Comparison of ENCODE assay signal across 9 cellular contexts in genomic region chr18:907880-908512, GRCh38. TPM values are rescaled to one million over a fixed set of nuclear protein-coding genes. Genes with fewer than 3 reads are reported as not detected.
A peak's percentile ranks its signal among the peaks of the same experiment; 100 is the strongest.
DNase-seq lines count a peak whose midpoint lies in the region; ATAC-seq and TF ChIP-seq lines count a peak whose summit lies in the region.
"Had no signal": no experiment of that assay in that cellular context is flagged by ENCODE, and none has a peak within 500 bp of the region (broad histone marks: within the 10 kb centered on the region; RNA-seq: fewer than 3 reads in every experiment).

No MANE protein-coding gene starts in this region.

- H3K36me3 ChIP-seq in effector memory CD4-positive, alpha-beta T cell (ENCODE audit: control insufficient read depth, insufficient read depth, low read length): no peaks in the 10 kb centered on the region

- H3K4me3 ChIP-seq in effector memory CD4-positive, alpha-beta T cell (ENCODE audit: insufficient read depth, low read depth, low read length, poor library complexity, severe bottlenecking): peak overlapping the region; percentile 45

- H3K4me1 ChIP-seq in effector memory CD4-positive, alpha-beta T cell (ENCODE audit: control insufficient read depth, insufficient read depth, low read length, poor library complexity, severe bottlenecking): peaks cover 11% of the 10 kb centered on the region

- no peak for ATAC-seq in GM18873 (IDR thresholded peaks at IDR 0.05; ENCODE audit: low FRiP score, unreplicated experiment)
- no peak for ATAC-seq in sciatic nerve
- ATAC-seq in HG02642 (IDR thresholded peaks at IDR 0.05; ENCODE audit: poor library complexity, unreplicated experiment): no peak
- no peak for ATAC-seq in HG03442 (IDR thresholded peaks at IDR 0.05; ENCODE audit: unreplicated experiment)

- peaks cover 54% of the 10 kb centered on the region for H3K27me3 ChIP-seq in effector memory CD4-positive, alpha-beta T cell (replicated peaks; ENCODE audit: control insufficient read depth, insufficient read depth, low read length, poor library complexity, severe bottlenecking)

- H3K9me3 Mint-ChIP-seq in neural crest cell: no peaks in the 10 kb centered on the region

- peaks cover 23% of the 10 kb centered on the region for H3K4me1 Mint-ChIP-seq in neural crest cell

- peaks cover 97% of the 10 kb centered on the region for H3K27me3 Mint-ChIP-seq in neural crest cell (ENCODE audit: low read depth)

- H3K27ac ChIP-seq in effector memory CD4-positive, alpha-beta T cell (ENCODE audit: insufficient read depth, low read length, poor library complexity, severe bottlenecking): no peak overlapping the region

- no peak for TF ChIP-seq CTCF in neural crest cell (conservative IDR thresholded peaks at IDR 0.05)

- H3K9me3 ChIP-seq in effector memory CD4-positive, alpha-beta T cell (ENCODE audit: control insufficient read depth, low read length): no peaks in the 10 kb centered on the region

- H3K4me3 Mint-ChIP-seq in neural crest cell: peak overlapping the region; percentile 47

- DNase-seq in AG08396 (ENCODE audit: low spot score) (peak; percentile 29), HuH-7 (ENCODE audit: low spot score) (peak; percentile 57), neural crest cell (ENCODE audit: low read depth, low spot score) (no peak), sciatic nerve (ENCODE audit: low spot score) (no peak)
- DNase-seq in effector memory CD4-positive, alpha-beta T cell: no peak
- DNase-seq: effector CD8-positive, alpha-beta T cell had no signal

- no peaks in the 10 kb centered on the region for H3K36me3 Mint-ChIP-seq in neural crest cell (ENCODE audit: low read depth)

- H3K27ac Mint-ChIP-seq in neural crest cell (ENCODE audit: unreplicated experiment): no peak overlapping the region

- intact Hi-C loops in sciatic nerve (cut with DNase I): no loop called here

RNA-seq across cellular contexts. Expression of gene ADCYAP1, which starts 3.3 kb away (rescaled TPM):
- 0.57 and 0.68 TPM in 2 replicates for total RNA-seq in neural crest cell
- total RNA-seq in sciatic nerve: 0.27 TPM

Comparison
In these comparisons a context has a peak if more than half of its experiments do, and no peak if none do; other contexts are left out.
1. DNase-seq: peak in AG08396 (single experiment) and HuH-7 (single experiment); none in effector memory CD4-positive, alpha-beta T cell (0 of 3), neural crest cell (single experiment) and sciatic nerve (single experiment).